ENCODE assay signal across 15 cellular contexts in genomic region chr15:70703066-70703465, GRCh38.
DNase-seq lines count a peak whose midpoint lies in the region; ATAC-seq and TF ChIP-seq lines count a peak whose summit lies in the region.
"Had no signal": no experiment of that assay in that cellular context is flagged by ENCODE, and none has a peak within 500 bp of the region (broad histone marks: within the 10 kb centered on the region; RNA-seq: fewer than 3 reads in every experiment).

No MANE protein-coding gene starts in this region.

- WGBS in IMR-90 (ENCODE audit: extremely low coverage in 2 of 2, insufficient read length in 1 of 2), 2 experiments: no CpG with 5 or more reads among the region's 2 CpGs

- peak overlapping the region; percentile 6 for H2BK5ac ChIP-seq in IMR-90 (ENCODE audit: low read depth, low read length, poor library complexity, severe bottlenecking)

- H3K9ac ChIP-seq in IMR-90 (ENCODE audit: low read depth, low read length): no peak overlapping the region; the same call in 1 of the 2 replicates

- H4K91ac ChIP-seq in IMR-90 (ENCODE audit: insufficient read depth, low read depth, low read length): no peak overlapping the region

- H3K27me3 Mint-ChIP-seq in chondrocyte (ENCODE audit: low read depth) (no peaks in the 10 kb centered on the region), type B pancreatic cell (no peaks in the 10 kb centered on the region)

- no peak overlapping the region for H2BK20ac ChIP-seq in IMR-90 (ENCODE audit: low read depth, low read length)

- peaks cover 17 to 57% of the 10 kb centered on the region in 2 experiments for H3K79me1 ChIP-seq in IMR-90 (ENCODE audit: low read depth in 1 of 2, low read length in 2 of 2)

- H3K4ac ChIP-seq in IMR-90 (ENCODE audit: low read depth, low read length): no peak overlapping the region

- no peak overlapping the region for H2AK5ac ChIP-seq in IMR-90 (ENCODE audit: low read depth, low read length)

- no peak overlapping the region for H3K18ac ChIP-seq in IMR-90 (ENCODE audit: low read depth, low read length)

- peaks cover 2% of the 10 kb centered on the region for H3K9me3 Mint-ChIP-seq in chondrocyte (ENCODE audit: low read depth)
- H3K9me3 Mint-ChIP-seq in type B pancreatic cell: no peaks in the 10 kb centered on the region
- H3K9me3 Mint-ChIP-seq: activated CD8-positive, alpha-beta T cell treated with anti-CD3 and anti-CD28 coated beads for 36 hours; CD8-positive, alpha-beta memory T cell had no signal

- H3K27ac Mint-ChIP-seq in chondrocyte (ENCODE audit: unreplicated experiment) (peak overlapping the region; percentile 96), type B pancreatic cell (peak overlapping the region; percentile 7)
- H3K27ac Mint-ChIP-seq: activated CD8-positive, alpha-beta T cell treated with anti-CD3 and anti-CD28 coated beads for 36 hours; CD8-positive, alpha-beta memory T cell had no signal

- ATAC-seq in IMR-90 (ENCODE audit: low read depth): no peak
- ATAC-seq: activated CD8-positive, alpha-beta T cell treated with anti-CD3 and anti-CD28 coated beads for 36 hours had no signal

- peaks cover 4% of the 10 kb centered on the region; the same call in 1 of the 2 replicates for H3K9me1 ChIP-seq in IMR-90 (ENCODE audit: insufficient read depth, low read length)

- H3K4me3 ChIP-seq in IMR-90 (ENCODE audit: insufficient read depth, low read depth, low read length) (no peak overlapping the region), muscle layer of duodenum (ENCODE audit: low read depth in 1 of 2, low read length in 2 of 2) (no peak overlapping the region)
- H3K4me3 ChIP-seq: mucosa of descending colon had no signal

- no peak overlapping the region for H2AK9ac ChIP-seq in IMR-90 (replicated peaks; ENCODE audit: low read depth, low read length, poor library complexity)

- no peak for TF ChIP-seq CTCF in IMR-90 (conservative IDR thresholded peaks at IDR 0.05; ENCODE audit: low read depth, low read length)
- no peak for TF ChIP-seq CTCF in chondrocyte (IDR thresholded peaks at IDR 0.05)
- TF ChIP-seq CTCF in type B pancreatic cell (conservative IDR thresholded peaks at IDR 0.05): no peak

- no peak overlapping the region for H2BK120ac ChIP-seq in IMR-90 (ENCODE audit: low read depth, low read length)

- dilution Hi-C loops in IMR-90 (cut with HindIII; ENCODE audit: low sequenced_read_pairs, unreplicated experiment): no loop called here

- H3K4me3 Mint-ChIP-seq in chondrocyte (ENCODE audit: unreplicated experiment): peak overlapping the region; percentile 65
- no peak overlapping the region for H3K4me3 Mint-ChIP-seq in type B pancreatic cell
- H3K4me3 Mint-ChIP-seq: activated CD8-positive, alpha-beta T cell treated with anti-CD3 and anti-CD28 coated beads for 36 hours; CD8-positive, alpha-beta memory T cell had no signal

- no peak overlapping the region for H2AFZ ChIP-seq in IMR-90 (replicated peaks; ENCODE audit: low read length, poor library complexity)

- TF ChIP-seq POLR2A in IMR-90 (IDR thresholded peaks at IDR 0.05; ENCODE audit: low read depth, low read length): no peak

- no peak for TF ChIP-seq RAD21 in IMR-90 (IDR thresholded peaks at IDR 0.05; ENCODE audit: low read length)

- peak overlapping the region; percentile 62 for H3K4me2 ChIP-seq in IMR-90 (ENCODE audit: low read depth, low read length)

- H4K20me1 ChIP-seq in IMR-90 (ENCODE audit: insufficient read depth, low read length): peaks cover 45% of the 10 kb centered on the region

- H3K36me3 ChIP-seq in IMR-90 (ENCODE audit: control insufficient read depth, insufficient read depth, low read length) (no peaks in the 10 kb centered on the region), muscle layer of duodenum (ENCODE audit: control insufficient read depth in 1 of 2, insufficient read depth in 2 of 2, low read length in 2 of 2) (no peaks in the 10 kb centered on the region)

- intact Hi-C loops in IMR-90 (cut with micrococcal nuclease): no loop called here

- no peak overlapping the region for H4K8ac ChIP-seq in IMR-90 (ENCODE audit: low read depth in 2 of 2, low read length in 2 of 2)

- peaks cover 80% of the 10 kb centered on the region for H3K4me1 Mint-ChIP-seq in chondrocyte (ENCODE audit: low read depth)
- peaks cover 50% of the 10 kb centered on the region for H3K4me1 Mint-ChIP-seq in type B pancreatic cell (ENCODE audit: unreplicated experiment)
- H3K4me1 Mint-ChIP-seq: CD8-positive, alpha-beta memory T cell had no signal

- no peak overlapping the region for H2BK15ac ChIP-seq in IMR-90 (ENCODE audit: low read depth, low read length)

- in situ Hi-C loops in IMR-90 (cut with MboI; ENCODE audit: low sequenced_read_pairs): no loop called here

- no TSS peak for BruUV-seq in IMR-90 (replicated peaks; lab: Mats Ljungman, UMichigan)

- no peak overlapping the region for H3K56ac ChIP-seq in IMR-90 (ENCODE audit: extremely low read depth, insufficient read depth, low read length)

- POLR2A ChIA-PET in IMR-90 (lab: Charles Lee; ENCODE audit: unreplicated experiment): no interaction called here

- H3K23ac ChIP-seq in IMR-90 (ENCODE audit: low read depth, low read length): peak overlapping the region; percentile 4; the same call in 1 of the 2 replicates

- H3K27ac ChIP-seq in IMR-90 (ENCODE audit: insufficient read depth, low read length) (peak overlapping the region; percentile 14; the same call in 1 of the 2 replicates), muscle layer of duodenum (ENCODE audit: low read length) (peak overlapping the region; percentile 6)

- no peak overlapping the region for H4K5ac ChIP-seq in IMR-90 (ENCODE audit: low read depth, low read length)

- H3K36me3 Mint-ChIP-seq in chondrocyte (ENCODE audit: low read depth): peaks cover 8% of the 10 kb centered on the region
- H3K36me3 Mint-ChIP-seq in type B pancreatic cell: no peaks in the 10 kb centered on the region
- H3K36me3 Mint-ChIP-seq: CD8-positive, alpha-beta memory T cell had no signal

- no peak for DNase-seq in IMR-90
- no peak for DNase-seq in chondrocyte (ENCODE audit: low spot score)
- DNase-seq in type B pancreatic cell (ENCODE audit: extremely low spot score, unreplicated experiment): no peak
- DNase-seq in T-helper 1 cell: no peak
- DNase-seq in NK-92 (lab: John Stamatoyannopoulos, UW; ENCODE audit: unreplicated experiment): no peak
- no peak for DNase-seq in NCI-H345 treated with DMSO at 0.1 percent for 48 hours (lab: John Stamatoyannopoulos, UW; ENCODE audit: unreplicated experiment)
- DNase-seq: activated CD8-positive, alpha-beta T cell treated with anti-CD3 and anti-CD28 coated beads for 36 hours; activated effector memory CD4-positive, alpha-beta T cell treated with Interleukin-2 at 50 U/mL for 16 hours; CD8-positive, alpha-beta memory T cell; central memory CD4-positive, alpha-beta T cell; NCI-H1436 treated with DMSO at 0.1 percent for 48 hours; NCI-H524 treated with DMSO at 0.1 percent for 48 hours; stimulated activated naive CD4-positive, alpha-beta T cell treated with Interleukin-2 at 50 U/mL for 16 hours had no signal

- CTCF ChIA-PET in IMR-90 (lab: Yijun Ruan, JAX): interaction anchor here (0.6 to 1.2 kb wide), 2 partner anchors 15 to 784 kb away, joined by 3 to 5 read pairs; no protein-coding TSS in a partner anchor

- no peak overlapping the region for H3K14ac ChIP-seq in IMR-90 (replicated peaks; ENCODE audit: low read depth, low read length)

- H3K4me1 ChIP-seq in IMR-90 (ENCODE audit: control insufficient read depth, insufficient read depth, low read length): peaks cover 18% of the 10 kb centered on the region
- peaks cover 7 to 19% of the 10 kb centered on the region in 2 donors for H3K4me1 ChIP-seq in muscle layer of duodenum (ENCODE audit: control insufficient read depth in 1 of 2, insufficient read depth in 2 of 2, low read length in 2 of 2)

- no peaks in the 10 kb centered on the region for H3K27me3 ChIP-seq in IMR-90 (ENCODE audit: control insufficient read depth, insufficient read depth, low read length)
- no peaks in the 10 kb centered on the region for H3K27me3 ChIP-seq in muscle layer of duodenum (ENCODE audit: low read depth, low read length)

- no peaks in the 10 kb centered on the region for H3K9me3 ChIP-seq in IMR-90 (ENCODE audit: control insufficient read depth, insufficient read depth, low read length)
- H3K9me3 ChIP-seq in muscle layer of duodenum (ENCODE audit: control insufficient read depth in 1 of 2, low read length in 2 of 2): no peaks in the 10 kb centered on the region
- H3K9me3 ChIP-seq: mucosa of descending colon had no signal

TF ChIP-seq in IMR-90, 13 proteins besides CTCF, POLR2A, EP300 and RAD21 (continues in another document):
- no peak for TF ChIP-seq MXI1 (IDR thresholded peaks at IDR 0.05; ENCODE audit: borderline replicate concordance, low read depth, low read length)
- TF ChIP-seq MAFK (IDR thresholded peaks at IDR 0.05; ENCODE audit: low read depth, low read length): no peak
- no peak for TF ChIP-seq USF2 (IDR thresholded peaks at IDR 0.05; ENCODE audit: low read depth, low read length)
- TF ChIP-seq CEBPB (IDR thresholded peaks at IDR 0.05; ENCODE audit: low read depth, low read length): no peak
- no peak for TF ChIP-seq MAZ (IDR thresholded peaks at IDR 0.05; ENCODE audit: borderline replicate concordance, low read depth, low read length)
- no peak for TF ChIP-seq RFX5 (IDR thresholded peaks at IDR 0.05; ENCODE audit: low read depth, low read length)
- TF ChIP-seq RCOR1 (IDR thresholded peaks at IDR 0.05; ENCODE audit: insufficient replicate concordance, low read length): no peak
- TF ChIP-seq SMC3 (IDR thresholded peaks at IDR 0.05; ENCODE audit: low read depth, low read length): no peak
- TF ChIP-seq CHD1 (IDR thresholded peaks at IDR 0.05; ENCODE audit: low read depth, low read length): no peak
- TF ChIP-seq FOS (IDR thresholded peaks at IDR 0.05; ENCODE audit: low read depth, low read length): no peak
- no peak for TF ChIP-seq NFE2L2 (IDR thresholded peaks at IDR 0.05; ENCODE audit: low read depth, low read length)
- no peak for TF ChIP-seq BHLHE40 (IDR thresholded peaks at IDR 0.05; ENCODE audit: low read depth, low read length)
